Comparison of ENCODE assay signal across 28 cellular contexts in the genomic region with DNA sequence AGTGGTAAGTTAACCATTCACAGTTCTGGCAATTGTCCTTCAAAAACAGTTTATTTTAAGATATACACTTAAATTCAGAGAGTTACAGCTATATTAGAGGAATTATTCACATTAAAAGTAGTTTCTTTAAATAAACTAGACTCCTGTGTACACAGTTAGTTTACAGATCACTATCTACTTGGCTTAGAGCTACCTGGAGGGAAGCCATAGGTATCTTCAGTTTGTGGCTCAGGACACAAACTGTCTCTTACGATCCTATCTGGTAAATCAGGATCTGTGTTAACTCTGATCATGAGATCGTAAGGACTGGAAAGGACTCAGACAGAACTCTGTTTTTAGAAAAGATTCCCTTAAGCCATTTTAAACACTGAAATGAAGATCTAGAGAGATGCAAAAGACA.
"Had no signal": no experiment of that assay in that cellular context is flagged by ENCODE, and none has a peak within 500 bp of the region (broad histone marks: within the 10 kb centered on the region; RNA-seq: fewer than 3 reads in every experiment).

No MANE protein-coding gene starts in this region.

- H3K4me1 ChIP-seq: heart right ventricle, lower lobe of right lung, neural progenitor cell, sigmoid colon, spleen, stomach, testis, thyroid gland, transverse colon, upper lobe of left lung had no signal

- H3K27ac ChIP-seq: heart right ventricle, hepatocyte, lower lobe of right lung, neural progenitor cell, neutrophil, sigmoid colon, spleen, stomach, testis, thyroid gland, transverse colon, upper lobe of left lung had no signal

- FAIRE-seq: small intestine had no signal

- H3K9me3 ChIP-seq: lower lobe of right lung, neutrophil, sigmoid colon, spleen, stomach, testis, thyroid gland, transverse colon, upper lobe of left lung had no signal

- H3K9ac ChIP-seq: neural progenitor cell had no signal

- H3K79me2 ChIP-seq: hepatocyte had no signal

- ATAC-seq: heart right ventricle; left ventricle myocardium superior; lower lobe of right lung; natural killer cell; right cardiac atrium; stimulated activated naive B cell treated with anti-CD40 and anti-IgM and Interleukin-4, amounts not matched to agents 10 μg/mL and 1 μg/mL and 100 μg/mL, for 72 hours; stimulated activated naive CD8-positive, alpha-beta T cell treated with anti-CD3 and anti-CD28 coated beads, Interleukin-15, Interleukin-2, amounts not matched to agents 100 U/mL and 50 U/mL, for 24 hours had no signal

- H3K4me2 ChIP-seq: hepatocyte, neural progenitor cell had no signal

- H3K4me3 ChIP-seq: heart right ventricle, hepatocyte, lower lobe of right lung, neural progenitor cell, sigmoid colon, spleen, stomach, testis, thyroid gland, transverse colon, upper lobe of left lung had no signal

- DNase-seq: heart right ventricle; islet precursor cell; left ventricle myocardium superior; lower lobe of right lung; mesendoderm; naive B cell; natural killer cell; nephron progenitor cell; occipital lobe; retina; right cardiac atrium; sigmoid colon; small intestine; spleen; stimulated activated CD4-positive, alpha-beta T cell treated with anti-CD3 and anti-CD28 coated beads, Interleukin-1b, Interleukin-23, amount 100 ng/mL, for 48 hours; stimulated activated CD4-positive, alpha-beta T cell treated with anti-CD3 and anti-CD28 coated beads, Interleukin-2, amount 100 ng/mL, for 48 hours; stimulated activated CD4-positive, alpha-beta T cell treated with anti-CD3 and anti-CD28 coated beads, Interleukin-4, amount 100 ng/mL, for 4 hours; stimulated activated CD8-positive, alpha-beta memory T cell treated with anti-CD3 and anti-CD28 coated beads, Interleukin-4, amount 100 ng/mL, for 48 hours; stimulated activated naive B cell treated with anti-CD40 and anti-IgM and Interleukin-4, amounts not matched to agents 10 μg/mL and 1 μg/mL and 100 μg/mL, for 72 hours; stimulated activated naive CD8-positive, alpha-beta T cell treated with anti-CD3 and anti-CD28 coated beads, Interleukin-15, Interleukin-2, amounts not matched to agents 100 U/mL and 50 U/mL, for 24 hours; stomach; testis; thyroid gland; transverse colon; upper lobe of left lung had no signal

- H2AFZ ChIP-seq: hepatocyte, neural progenitor cell had no signal

- H3K27me3 ChIP-seq: heart right ventricle, hepatocyte, neural progenitor cell, neutrophil, sigmoid colon, spleen, stomach, testis, thyroid gland, transverse colon, upper lobe of left lung had no signal
